In the genomic region with DNA sequence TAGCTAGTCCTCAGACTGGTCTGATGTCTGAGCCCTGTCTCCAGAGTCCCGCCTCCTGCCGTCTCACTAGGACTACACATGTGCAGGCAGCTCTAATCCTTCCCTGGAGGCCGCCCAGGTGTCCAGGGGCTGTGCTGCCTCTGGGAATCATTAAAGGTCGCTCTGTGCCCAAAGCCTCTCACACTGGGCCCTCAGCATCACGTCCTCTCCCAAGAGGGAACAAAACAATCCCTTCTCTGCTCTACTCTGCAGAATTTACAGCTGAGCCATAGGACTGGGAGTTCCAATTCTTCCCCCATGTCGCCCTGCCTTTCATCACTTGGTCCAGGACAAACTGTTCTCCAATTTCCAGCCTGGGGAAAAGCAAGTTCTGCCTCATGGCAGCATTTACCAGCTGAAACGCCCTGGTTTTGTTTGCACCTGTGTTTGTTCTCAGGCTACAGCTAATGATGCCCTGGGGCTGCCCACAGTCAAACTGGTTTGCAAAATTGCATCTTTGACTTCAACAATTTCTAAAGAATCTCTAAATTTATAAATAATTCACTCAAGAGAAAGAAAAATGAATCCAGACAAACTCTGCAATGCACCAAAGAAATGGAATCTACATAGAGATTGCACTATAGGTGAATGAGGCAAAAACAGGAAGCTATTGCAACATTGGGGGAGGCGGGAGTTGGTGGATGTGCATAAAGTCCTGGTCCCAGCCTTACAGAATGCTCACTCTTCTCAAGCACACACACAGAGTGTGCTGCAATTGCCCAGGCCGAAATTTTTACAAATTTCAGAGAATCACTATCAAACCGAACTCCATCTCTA, we compare ENCODE assay signal across 1 cellular context.
TF ChIP-seq lines count a peak whose summit lies in the region.

No MANE protein-coding gene starts in this region.

TF ChIP-seq in HepG2, 621 proteins besides CTCF, POLR2A, EP300 and RAD21 (continued from another document and continues in another):
- TF ChIP-seq, protein P1, sequence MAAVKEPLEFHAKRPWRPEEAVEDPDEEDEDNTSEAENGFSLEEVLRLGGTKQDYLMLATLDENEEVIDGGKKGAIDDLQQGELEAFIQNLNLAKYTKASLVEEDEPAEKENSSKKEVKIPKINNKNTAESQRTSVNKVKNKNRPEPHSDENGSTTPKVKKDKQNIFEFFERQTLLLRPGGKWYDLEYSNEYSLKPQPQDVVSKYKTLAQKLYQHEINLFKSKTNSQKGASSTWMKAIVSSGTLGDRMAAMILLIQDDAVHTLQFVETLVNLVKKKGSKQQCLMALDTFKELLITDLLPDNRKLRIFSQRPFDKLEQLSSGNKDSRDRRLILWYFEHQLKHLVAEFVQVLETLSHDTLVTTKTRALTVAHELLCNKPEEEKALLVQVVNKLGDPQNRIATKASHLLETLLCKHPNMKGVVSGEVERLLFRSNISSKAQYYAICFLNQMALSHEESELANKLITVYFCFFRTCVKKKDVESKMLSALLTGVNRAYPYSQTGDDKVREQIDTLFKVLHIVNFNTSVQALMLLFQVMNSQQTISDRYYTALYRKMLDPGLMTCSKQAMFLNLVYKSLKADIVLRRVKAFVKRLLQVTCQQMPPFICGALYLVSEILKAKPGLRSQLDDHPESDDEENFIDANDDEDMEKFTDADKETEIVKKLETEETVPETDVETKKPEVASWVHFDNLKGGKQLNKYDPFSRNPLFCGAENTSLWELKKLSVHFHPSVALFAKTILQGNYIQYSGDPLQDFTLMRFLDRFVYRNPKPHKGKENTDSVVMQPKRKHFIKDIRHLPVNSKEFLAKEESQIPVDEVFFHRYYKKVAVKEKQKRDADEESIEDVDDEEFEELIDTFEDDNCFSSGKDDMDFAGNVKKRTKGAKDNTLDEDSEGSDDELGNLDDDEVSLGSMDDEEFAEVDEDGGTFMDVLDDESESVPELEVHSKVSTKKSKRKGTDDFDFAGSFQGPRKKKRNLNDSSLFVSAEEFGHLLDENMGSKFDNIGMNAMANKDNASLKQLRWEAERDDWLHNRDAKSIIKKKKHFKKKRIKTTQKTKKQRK (IDR thresholded peaks at IDR 0.05; ENCODE audit: low read length): no peak
- TF ChIP-seq ZNF138 (CRISPR knock-in tag; IDR thresholded peaks at IDR 0.05; ENCODE audit: low read depth): no peak
- TF ChIP-seq CEBPG (CRISPR knock-in tag; IDR thresholded peaks at IDR 0.05): peak; percentile 100
- no peak for TF ChIP-seq ZNF292 (CRISPR knock-in tag; IDR thresholded peaks at IDR 0.05; ENCODE audit: borderline replicate concordance, low read depth)
- no peak for TF ChIP-seq ZFP41 (CRISPR knock-in tag; IDR thresholded peaks at IDR 0.05; ENCODE audit: borderline replicate concordance)
- no peak for TF ChIP-seq ZNF607 (CRISPR knock-in tag; IDR thresholded peaks at IDR 0.05; ENCODE audit: borderline replicate concordance)
- TF ChIP-seq, protein P2, sequence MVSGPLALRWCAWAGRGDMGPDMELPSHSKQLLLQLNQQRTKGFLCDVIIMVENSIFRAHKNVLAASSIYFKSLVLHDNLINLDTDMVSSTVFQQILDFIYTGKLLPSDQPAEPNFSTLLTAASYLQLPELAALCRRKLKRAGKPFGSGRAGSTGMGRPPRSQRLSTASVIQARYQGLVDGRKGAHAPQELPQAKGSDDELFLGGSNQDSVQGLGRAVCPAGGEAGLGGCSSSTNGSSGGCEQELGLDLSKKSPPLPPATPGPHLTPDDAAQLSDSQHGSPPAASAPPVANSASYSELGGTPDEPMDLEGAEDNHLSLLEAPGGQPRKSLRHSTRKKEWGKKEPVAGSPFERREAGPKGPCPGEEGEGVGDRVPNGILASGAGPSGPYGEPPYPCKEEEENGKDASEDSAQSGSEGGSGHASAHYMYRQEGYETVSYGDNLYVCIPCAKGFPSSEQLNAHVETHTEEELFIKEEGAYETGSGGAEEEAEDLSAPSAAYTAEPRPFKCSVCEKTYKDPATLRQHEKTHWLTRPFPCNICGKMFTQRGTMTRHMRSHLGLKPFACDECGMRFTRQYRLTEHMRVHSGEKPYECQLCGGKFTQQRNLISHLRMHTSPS (CRISPR knock-in tag; IDR thresholded peaks at IDR 0.05; ENCODE audit: low read depth): no peak
- TF ChIP-seq NPAS2 (CRISPR knock-in tag; IDR thresholded peaks at IDR 0.05; ENCODE audit: borderline replicate concordance): no peak
- TF ChIP-seq, protein P3, sequence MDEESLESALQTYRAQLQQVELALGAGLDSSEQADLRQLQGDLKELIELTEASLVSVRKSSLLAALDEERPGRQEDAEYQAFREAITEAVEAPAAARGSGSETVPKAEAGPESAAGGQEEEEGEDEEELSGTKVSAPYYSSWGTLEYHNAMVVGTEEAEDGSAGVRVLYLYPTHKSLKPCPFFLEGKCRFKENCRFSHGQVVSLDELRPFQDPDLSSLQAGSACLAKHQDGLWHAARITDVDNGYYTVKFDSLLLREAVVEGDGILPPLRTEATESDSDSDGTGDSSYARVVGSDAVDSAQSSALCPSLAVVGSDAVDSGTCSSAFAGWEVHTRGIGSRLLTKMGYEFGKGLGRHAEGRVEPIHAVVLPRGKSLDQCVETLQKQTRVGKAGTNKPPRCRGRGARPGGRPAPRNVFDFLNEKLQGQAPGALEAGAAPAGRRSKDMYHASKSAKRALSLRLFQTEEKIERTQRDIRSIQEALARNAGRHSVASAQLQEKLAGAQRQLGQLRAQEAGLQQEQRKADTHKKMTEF (CRISPR knock-in tag; IDR thresholded peaks at IDR 0.05): peak; percentile 38; the same call in 1 of the 2 replicates
- TF ChIP-seq ZSCAN9 (CRISPR knock-in tag; IDR thresholded peaks at IDR 0.05; ENCODE audit: borderline replicate concordance): peak; percentile 22; the same call in 1 of the 2 replicates
- TF ChIP-seq, protein P4, sequence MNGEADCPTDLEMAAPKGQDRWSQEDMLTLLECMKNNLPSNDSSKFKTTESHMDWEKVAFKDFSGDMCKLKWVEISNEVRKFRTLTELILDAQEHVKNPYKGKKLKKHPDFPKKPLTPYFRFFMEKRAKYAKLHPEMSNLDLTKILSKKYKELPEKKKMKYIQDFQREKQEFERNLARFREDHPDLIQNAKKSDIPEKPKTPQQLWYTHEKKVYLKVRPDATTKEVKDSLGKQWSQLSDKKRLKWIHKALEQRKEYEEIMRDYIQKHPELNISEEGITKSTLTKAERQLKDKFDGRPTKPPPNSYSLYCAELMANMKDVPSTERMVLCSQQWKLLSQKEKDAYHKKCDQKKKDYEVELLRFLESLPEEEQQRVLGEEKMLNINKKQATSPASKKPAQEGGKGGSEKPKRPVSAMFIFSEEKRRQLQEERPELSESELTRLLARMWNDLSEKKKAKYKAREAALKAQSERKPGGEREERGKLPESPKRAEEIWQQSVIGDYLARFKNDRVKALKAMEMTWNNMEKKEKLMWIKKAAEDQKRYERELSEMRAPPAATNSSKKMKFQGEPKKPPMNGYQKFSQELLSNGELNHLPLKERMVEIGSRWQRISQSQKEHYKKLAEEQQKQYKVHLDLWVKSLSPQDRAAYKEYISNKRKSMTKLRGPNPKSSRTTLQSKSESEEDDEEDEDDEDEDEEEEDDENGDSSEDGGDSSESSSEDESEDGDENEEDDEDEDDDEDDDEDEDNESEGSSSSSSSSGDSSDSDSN (CRISPR knock-in tag; IDR thresholded peaks at IDR 0.05): no peak; the same call in 1 of the 2 replicates
- TF ChIP-seq TEAD3 (CRISPR knock-in tag; optimal IDR thresholded peaks at IDR 0.05; ENCODE audit: borderline replicate concordance): no peak
- no peak for TF ChIP-seq ZNF547 (CRISPR knock-in tag; IDR thresholded peaks at IDR 0.05)
- no peak for TF ChIP-seq ZNF670 (CRISPR knock-in tag; IDR thresholded peaks at IDR 0.05; ENCODE audit: borderline replicate concordance)
- TF ChIP-seq, protein P5, sequence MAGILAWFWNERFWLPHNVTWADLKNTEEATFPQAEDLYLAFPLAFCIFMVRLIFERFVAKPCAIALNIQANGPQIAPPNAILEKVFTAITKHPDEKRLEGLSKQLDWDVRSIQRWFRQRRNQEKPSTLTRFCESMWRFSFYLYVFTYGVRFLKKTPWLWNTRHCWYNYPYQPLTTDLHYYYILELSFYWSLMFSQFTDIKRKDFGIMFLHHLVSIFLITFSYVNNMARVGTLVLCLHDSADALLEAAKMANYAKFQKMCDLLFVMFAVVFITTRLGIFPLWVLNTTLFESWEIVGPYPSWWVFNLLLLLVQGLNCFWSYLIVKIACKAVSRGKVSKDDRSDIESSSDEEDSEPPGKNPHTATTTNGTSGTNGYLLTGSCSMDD (CRISPR knock-in tag; IDR thresholded peaks at IDR 0.05): no peak
- TF ChIP-seq MIER2 (CRISPR knock-in tag; IDR thresholded peaks at IDR 0.05): no peak
- TF ChIP-seq, protein P6, sequence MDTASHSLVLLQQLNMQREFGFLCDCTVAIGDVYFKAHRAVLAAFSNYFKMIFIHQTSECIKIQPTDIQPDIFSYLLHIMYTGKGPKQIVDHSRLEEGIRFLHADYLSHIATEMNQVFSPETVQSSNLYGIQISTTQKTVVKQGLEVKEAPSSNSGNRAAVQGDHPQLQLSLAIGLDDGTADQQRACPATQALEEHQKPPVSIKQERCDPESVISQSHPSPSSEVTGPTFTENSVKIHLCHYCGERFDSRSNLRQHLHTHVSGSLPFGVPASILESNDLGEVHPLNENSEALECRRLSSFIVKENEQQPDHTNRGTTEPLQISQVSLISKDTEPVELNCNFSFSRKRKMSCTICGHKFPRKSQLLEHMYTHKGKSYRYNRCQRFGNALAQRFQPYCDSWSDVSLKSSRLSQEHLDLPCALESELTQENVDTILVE (CRISPR knock-in tag; IDR thresholded peaks at IDR 0.05): no peak
- TF ChIP-seq, protein P7, sequence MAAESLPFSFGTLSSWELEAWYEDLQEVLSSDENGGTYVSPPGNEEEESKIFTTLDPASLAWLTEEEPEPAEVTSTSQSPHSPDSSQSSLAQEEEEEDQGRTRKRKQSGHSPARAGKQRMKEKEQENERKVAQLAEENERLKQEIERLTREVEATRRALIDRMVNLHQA (CRISPR knock-in tag; IDR thresholded peaks at IDR 0.05): no peak
- TF ChIP-seq, protein P8, sequence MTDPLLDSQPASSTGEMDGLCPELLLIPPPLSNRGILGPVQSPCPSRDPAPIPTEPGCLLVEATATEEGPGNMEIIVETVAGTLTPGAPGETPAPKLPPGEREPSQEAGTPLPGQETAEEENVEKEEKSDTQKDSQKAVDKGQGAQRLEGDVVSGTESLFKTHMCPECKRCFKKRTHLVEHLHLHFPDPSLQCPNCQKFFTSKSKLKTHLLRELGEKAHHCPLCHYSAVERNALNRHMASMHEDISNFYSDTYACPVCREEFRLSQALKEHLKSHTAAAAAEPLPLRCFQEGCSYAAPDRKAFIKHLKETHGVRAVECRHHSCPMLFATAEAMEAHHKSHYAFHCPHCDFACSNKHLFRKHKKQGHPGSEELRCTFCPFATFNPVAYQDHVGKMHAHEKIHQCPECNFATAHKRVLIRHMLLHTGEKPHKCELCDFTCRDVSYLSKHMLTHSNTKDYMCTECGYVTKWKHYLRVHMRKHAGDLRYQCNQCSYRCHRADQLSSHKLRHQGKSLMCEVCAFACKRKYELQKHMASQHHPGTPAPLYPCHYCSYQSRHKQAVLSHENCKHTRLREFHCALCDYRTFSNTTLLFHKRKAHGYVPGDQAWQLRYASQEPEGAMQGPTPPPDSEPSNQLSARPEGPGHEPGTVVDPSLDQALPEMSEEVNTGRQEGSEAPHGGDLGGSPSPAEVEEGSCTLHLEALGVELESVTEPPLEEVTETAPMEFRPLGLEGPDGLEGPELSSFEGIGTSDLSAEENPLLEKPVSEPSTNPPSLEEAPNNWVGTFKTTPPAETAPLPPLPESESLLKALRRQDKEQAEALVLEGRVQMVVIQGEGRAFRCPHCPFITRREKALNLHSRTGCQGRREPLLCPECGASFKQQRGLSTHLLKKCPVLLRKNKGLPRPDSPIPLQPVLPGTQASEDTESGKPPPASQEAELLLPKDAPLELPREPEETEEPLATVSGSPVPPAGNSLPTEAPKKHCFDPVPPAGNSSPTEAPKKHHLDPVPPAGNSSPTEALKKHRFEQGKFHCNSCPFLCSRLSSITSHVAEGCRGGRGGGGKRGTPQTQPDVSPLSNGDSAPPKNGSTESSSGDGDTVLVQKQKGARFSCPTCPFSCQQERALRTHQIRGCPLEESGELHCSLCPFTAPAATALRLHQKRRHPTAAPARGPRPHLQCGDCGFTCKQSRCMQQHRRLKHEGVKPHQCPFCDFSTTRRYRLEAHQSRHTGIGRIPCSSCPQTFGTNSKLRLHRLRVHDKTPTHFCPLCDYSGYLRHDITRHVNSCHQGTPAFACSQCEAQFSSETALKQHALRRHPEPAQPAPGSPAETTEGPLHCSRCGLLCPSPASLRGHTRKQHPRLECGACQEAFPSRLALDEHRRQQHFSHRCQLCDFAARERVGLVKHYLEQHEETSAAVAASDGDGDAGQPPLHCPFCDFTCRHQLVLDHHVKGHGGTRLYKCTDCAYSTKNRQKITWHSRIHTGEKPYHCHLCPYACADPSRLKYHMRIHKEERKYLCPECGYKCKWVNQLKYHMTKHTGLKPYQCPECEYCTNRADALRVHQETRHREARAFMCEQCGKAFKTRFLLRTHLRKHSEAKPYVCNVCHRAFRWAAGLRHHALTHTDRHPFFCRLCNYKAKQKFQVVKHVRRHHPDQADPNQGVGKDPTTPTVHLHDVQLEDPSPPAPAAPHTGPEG (CRISPR knock-in tag; IDR thresholded peaks at IDR 0.05): no peak
- TF ChIP-seq, protein P9, sequence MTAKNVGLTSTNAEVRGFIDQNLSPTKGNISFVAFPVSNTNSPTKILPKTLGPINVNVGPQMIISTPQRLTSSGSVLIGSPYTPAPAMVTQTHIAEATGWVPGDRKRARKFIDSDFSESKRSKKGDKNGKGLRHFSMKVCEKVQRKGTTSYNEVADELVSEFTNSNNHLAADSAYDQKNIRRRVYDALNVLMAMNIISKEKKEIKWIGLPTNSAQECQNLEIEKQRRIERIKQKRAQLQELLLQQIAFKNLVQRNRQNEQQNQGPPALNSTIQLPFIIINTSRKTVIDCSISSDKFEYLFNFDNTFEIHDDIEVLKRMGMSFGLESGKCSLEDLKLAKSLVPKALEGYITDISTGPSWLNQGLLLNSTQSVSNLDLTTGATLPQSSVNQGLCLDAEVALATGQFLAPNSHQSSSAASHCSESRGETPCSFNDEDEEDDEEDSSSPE (CRISPR knock-in tag; IDR thresholded peaks at IDR 0.05): peak; percentile 51
- TF ChIP-seq ZNF234 (CRISPR knock-in tag; conservative IDR thresholded peaks at IDR 0.05): no peak
- TF ChIP-seq U2AF1 (optimal IDR thresholded peaks at IDR 0.05; ENCODE audit: low read depth, low read length): no peak
- no peak for TF ChIP-seq MAFK (conservative IDR thresholded peaks at IDR 0.05 in 1 of 2, IDR thresholded peaks at IDR 0.05 in 1 of 2; ENCODE audit: low read length in 2 of 2)
- no peak for TF ChIP-seq ZNF790 (CRISPR knock-in tag; IDR thresholded peaks at IDR 0.05; ENCODE audit: borderline replicate concordance)
- no peak for TF ChIP-seq RAD51 (IDR thresholded peaks at IDR 0.05; ENCODE audit: borderline replicate concordance)
